In genomic region chr20:17633850-17634500, GRCh38 we compare ENCODE assay signal across 23 cellular contexts. TPM values are rescaled to one million over a fixed set of nuclear protein-coding genes. Genes with fewer than 3 reads are reported as not detected.
DNase-seq lines count a peak whose midpoint lies in the region; ATAC-seq and TF ChIP-seq lines count a peak whose summit lies in the region.
"Had no signal": no experiment of that assay in that cellular context is flagged by ENCODE, and none has a peak within 500 bp of the region (broad histone marks: within the 10 kb centered on the region; RNA-seq: fewer than 3 reads in every experiment).

No MANE protein-coding gene starts in this region.

- H3K36me3 ChIP-seq in breast epithelium, result no peaks in the 10 kb centered on the region
- peaks cover 28% of the 10 kb centered on the region for H3K36me3 ChIP-seq in mammary epithelial cell (ENCODE audit: insufficient read depth, low read length)
- H3K36me3 ChIP-seq in esophagus muscularis mucosa, result peaks cover 20 to 93% (median 88%) of the 10 kb centered on the region in 4 donors
- peaks cover 7 to 35% of the 10 kb centered on the region in 2 donors for H3K36me3 ChIP-seq in prostate gland
- H3K36me3 ChIP-seq in transverse colon, result peaks cover 0 to 44% (median 12%) of the 10 kb centered on the region in 4 donors

- H3K79me2 ChIP-seq in mammary epithelial cell (ENCODE audit: insufficient read depth, low read length), result peaks cover 26% of the 10 kb centered on the region

- dilution Hi-C loops in mammary epithelial cell (cut with HindIII; ENCODE audit: low sequenced_read_pairs), result loop anchor here (5.0 kb wide), 1 partner anchor 323 kb away; no protein-coding TSS in a partner anchor

- no peak overlapping the region for H3K9ac ChIP-seq in mammary epithelial cell (ENCODE audit: insufficient read depth, low read length)

- TF ChIP-seq EP300 in esophagus muscularis mucosa (IDR thresholded peaks at IDR 0.05), result no peak
- no peak for TF ChIP-seq EP300 in transverse colon (IDR thresholded peaks at IDR 0.05; ENCODE audit: low read depth)

- peaks cover 0 to 5% of the 10 kb centered on the region in 2 donors for H3K4me1 ChIP-seq in breast epithelium
- no peaks in the 10 kb centered on the region for H3K4me1 ChIP-seq in mammary epithelial cell (ENCODE audit: insufficient read depth, low read length)
- H3K4me1 ChIP-seq in esophagus muscularis mucosa, result peaks cover 24 to 53% (median 53%) of the 10 kb centered on the region in 4 donors
- H3K4me1 ChIP-seq in prostate gland (replicated peaks), result no peaks in the 10 kb centered on the region
- peaks cover 0 to 28% (median 3%) of the 10 kb centered on the region in 4 donors for H3K4me1 ChIP-seq in transverse colon

- H4K20me1 ChIP-seq in mammary epithelial cell (ENCODE audit: insufficient read depth, low read length), result no peaks in the 10 kb centered on the region

- TF ChIP-seq CTCF in breast epithelium (IDR thresholded peaks at IDR 0.05) (no peak), mammary epithelial cell (conservative IDR thresholded peaks at IDR 0.05 in 1 of 2, IDR thresholded peaks at IDR 0.05 in 1 of 2; ENCODE audit: extremely low read depth in 1 of 2, insufficient read depth in 1 of 2, low read depth in 1 of 2, low read length in 2 of 2) (no peak), esophagus muscularis mucosa (IDR thresholded peaks at IDR 0.05) (no peak), prostate gland (IDR thresholded peaks at IDR 0.05) (no peak), transverse colon (IDR thresholded peaks at IDR 0.05) (no peak)

- DNase-seq in breast epithelium (ENCODE audit: low spot score in 2 of 2), result no peak
- DNase-seq in mammary epithelial cell, result no peak
- DNase-seq in esophagus muscularis mucosa (ENCODE audit: extremely low spot score), result no peak
- DNase-seq in prostate gland (ENCODE audit: low spot score), result no peak
- no peak for DNase-seq in transverse colon
- no peak for DNase-seq in erythroblast (lab: John Stamatoyannopoulos, UW)
- DNase-seq in HPDE6-E6E7 (ENCODE audit: extremely low spot score), result no peak
- DNase-seq: 8988T; activated CD4-positive, alpha-beta T cell treated with anti-CD3 and anti-CD28 coated beads, Interleukin-2, amount 50 U/mL, for 4 hours; activated gamma-delta T cell; amniotic stem cell; Calu3; central memory CD4-positive, alpha-beta T cell; NCI-H1417; NCI-H510A; WERI-Rb-1 had no signal

- TF ChIP-seq POLR2A in breast epithelium (IDR thresholded peaks at IDR 0.05) (no peak), esophagus muscularis mucosa (IDR thresholded peaks at IDR 0.05; ENCODE audit: low read depth) (no peak), prostate gland (IDR thresholded peaks at IDR 0.05) (no peak), transverse colon (IDR thresholded peaks at IDR 0.05) (no peak), erythroblast (IDR thresholded peaks at IDR 0.05; ENCODE audit: low read length) (no peak)

- in situ Hi-C loops in mammary epithelial cell (cut with MboI; ENCODE audit: low sequenced_read_pairs in 2 of 2) (no loop called here), transverse colon (cut with MboI; ENCODE audit: low pct_ligation_motif_present in 1 of 4, low pct_unique_long_range_greater_than_20kb in 1 of 4, low sequenced_read_pairs in 3 of 4) (loop anchor here in 2 of 4 donors (25.0 kb wide), 1 partner anchor 97 kb away; the partner anchor contains the start of gene BFSP1 (in 2 of the 2))

- intact Hi-C loops in breast epithelium (cut with DNase I; ENCODE audit: low total_unique reads) (no loop called here), mammary epithelial cell (cut with micrococcal nuclease) (no loop called here), esophagus muscularis mucosa (cut with DNase I) (no loop called here), prostate gland (cut with DNase I) (no loop called here), transverse colon (cut with DNase I; ENCODE audit: low total_unique reads) (no loop called here)

- H2AFZ ChIP-seq in mammary epithelial cell (ENCODE audit: low read depth, low read length), result no peak overlapping the region

- BruUV-seq in mammary epithelial cell (replicated peaks; lab: Mats Ljungman, UMichigan), result no TSS peak

- no peaks in the 10 kb centered on the region for H3K9me3 ChIP-seq in breast epithelium
- H3K9me3 ChIP-seq in mammary epithelial cell (replicated peaks; ENCODE audit: insufficient read depth, low read length), result no peaks in the 10 kb centered on the region
- no peaks in the 10 kb centered on the region for H3K9me3 ChIP-seq in esophagus muscularis mucosa
- no peaks in the 10 kb centered on the region for H3K9me3 ChIP-seq in prostate gland
- H3K9me3 ChIP-seq in transverse colon, result no peaks in the 10 kb centered on the region
- H3K9me3 ChIP-seq: left lung, neutrophil had no signal

- CTCF ChIA-PET in mammary epithelial cell (lab: Charles Lee; ENCODE audit: low non-redundant PET), result interaction anchor here (0.7 kb wide), 1 partner anchor 98 kb away, joined by 3 read pairs; no protein-coding TSS in a partner anchor

- H3K27me3 ChIP-seq in breast epithelium (no peaks in the 10 kb centered on the region), mammary epithelial cell (ENCODE audit: insufficient read depth, low read length) (no peaks in the 10 kb centered on the region), esophagus muscularis mucosa (no peaks in the 10 kb centered on the region), prostate gland (replicated peaks; ENCODE audit: insufficient read depth) (no peaks in the 10 kb centered on the region), transverse colon (no peaks in the 10 kb centered on the region)
- H3K27me3 ChIP-seq: left lung, neutrophil had no signal

- ATAC-seq in HG03432 (IDR thresholded peaks at IDR 0.05; ENCODE audit: unreplicated experiment), result no peak
- ATAC-seq: esophagus mucosa; HCT116; SK-N-SH treated with all-trans-retinoic acid at 6 μM for 48 hours; stimulated activated effector memory CD8-positive, alpha-beta T cell treated with anti-CD3 and anti-CD28 coated beads, Interleukin-12 subunit alpha, Interleukin-12 subunit beta, amount 100 ng/mL, for 72 hours had no signal

- H3K27ac ChIP-seq in breast epithelium, result peak overlapping the region; percentile 11 to 64
- H3K27ac ChIP-seq in mammary epithelial cell (ENCODE audit: insufficient read depth, low read depth, low read length), result no peak overlapping the region
- H3K27ac ChIP-seq in esophagus muscularis mucosa (replicated peaks in 1 of 4), result peak overlapping the region; percentile 40 to 69 (median 62)
- peak overlapping the region; percentile 35 to 37 for H3K27ac ChIP-seq in prostate gland
- H3K27ac ChIP-seq in transverse colon, result peak overlapping the region; percentile 8 to 38 (median 22)
- H3K27ac ChIP-seq: WERI-Rb-1 had no signal

- H3K4me3 ChIP-seq in breast epithelium (no peak overlapping the region), mammary epithelial cell (replicated peaks in 1 of 3; ENCODE audit: insufficient read depth in 1 of 3, low read depth in 2 of 3, low read length in 3 of 3) (no peak overlapping the region), esophagus muscularis mucosa (no peak overlapping the region), prostate gland (no peak overlapping the region), transverse colon (no peak overlapping the region)
- H3K4me3 ChIP-seq: left lung had no signal

- H3K4me2 ChIP-seq in mammary epithelial cell (ENCODE audit: insufficient read depth, low read depth, low read length), result no peak overlapping the region

- 73% methylated on average over 16 of the region's 18 CpGs for WGBS in mammary epithelial cell (ENCODE audit: low coverage, missing lambda C conversion rate)
- 67% methylated on average over 10 of the region's 18 CpGs for WGBS in esophagus muscularis mucosa
- WGBS in prostate gland, result 71% methylated on average over 18 of the region's 18 CpGs
- 80% methylated on average over 18 of the region's 18 CpGs; no CpG with 5 or more reads in 1 of the 2 donors for WGBS in transverse colon (ENCODE audit: low coverage in 1 of 2), 2 donors

RNA-seq across cellular contexts. Expression of gene RRBP1, which starts 48.1 kb away (rescaled TPM):
- total RNA-seq in breast epithelium (10 to 100 TPM; 49.8 to 92.4 (median 78.0) TPM), mammary epithelial cell (100 to 1,000 TPM in 1 of 2 donors, 10 to 100 TPM in 1; 85.2 to 230 TPM), esophagus muscularis mucosa (10 to 100 TPM; 61.5 to 86.6 (median 65.4) TPM), prostate gland (100 to 1,000 TPM; 112 to 148 TPM), transverse colon (100 to 1,000 TPM; 219 to 403 (median 288) TPM)
- polyA plus RNA-seq in mammary epithelial cell, result 82.9 TPM
- 145 TPM for polyA minus RNA-seq in mammary epithelial cell
